26 cellular contexts compared by ENCODE assay signal in the genomic region with DNA sequence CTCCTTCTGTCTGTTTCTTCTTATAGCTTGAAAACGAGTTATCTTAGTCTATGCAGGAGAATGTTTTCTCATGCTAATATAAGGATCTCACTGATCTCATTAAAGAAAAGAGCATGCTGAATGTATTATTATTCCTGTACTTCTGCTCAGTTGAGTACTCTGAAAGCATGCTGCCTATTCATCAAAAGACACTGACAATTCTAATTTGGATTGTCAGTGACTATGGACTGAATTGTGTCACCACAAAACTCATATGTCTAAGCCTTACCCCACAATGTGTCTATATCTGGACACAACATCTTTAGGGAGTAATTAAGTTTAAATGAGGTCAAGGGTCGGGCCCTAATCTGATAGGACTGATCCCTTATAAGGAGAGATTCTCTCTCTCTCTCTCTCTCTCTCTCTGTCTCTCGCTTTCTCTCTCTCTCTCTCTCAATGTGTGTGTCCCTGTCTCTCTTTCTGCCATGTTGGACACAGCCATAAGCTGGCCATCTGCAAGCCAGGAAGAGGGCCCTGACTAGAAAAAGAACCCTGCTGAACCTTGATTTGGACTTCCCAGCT.
"Had no signal": no experiment of that assay in that cellular context is flagged by ENCODE, and none has a peak within 500 bp of the region (broad histone marks: within the 10 kb centered on the region; RNA-seq: fewer than 3 reads in every experiment).

No MANE protein-coding gene starts in this region.

- DNase-seq: activated CD4-positive, alpha-beta T cell treated with anti-CD3 and anti-CD28 coated beads for 48 hours; activated CD4-positive, alpha-beta T cell treated with anti-CD3 and anti-CD28 coated beads, Interleukin-2, amount 50 U/mL, for 4 hours; activated CD4-positive, CD25-positive, alpha-beta regulatory T cell treated with anti-CD3 and anti-CD28 coated beads, Interleukin-2, amount 50 U/mL, for 72 hours; activated CD8-positive, alpha-beta T cell treated with anti-CD3 and anti-CD28 coated beads, Interleukin-2, amount 10 ng/mL, durations not matched to agents 7 days and 5 days; activated effector memory CD4-positive, alpha-beta T cell treated with Interleukin-2 at 50 U/mL for 16 hours; activated naive CD4-positive, alpha-beta T cell; activated T-cell treated with anti-CD3 and anti-CD28 coated beads, Interleukin-2, amount 50 U/mL, for 24 hours; aorta; central memory CD4-positive, alpha-beta T cell; NCI-H1092; NCI-H1417; NCI-H1694; NCI-H2029; NCI-H446 treated with DMSO at 0.1 percent for 48 hours; NCI-H524 treated with DMSO at 0.1 percent for 48 hours; NCI-H774; NK-92 treated with Interleukin-12 subunit alpha and Interleukin-12 subunit beta, amount 100 ng/mL, for 24 hours; OCI-M1; Right ventricle myocardium superior; RPMI8226; SJCRH30 had no signal

- H3K27me3 Mint-ChIP-seq: activated naive CD4-positive, alpha-beta T cell treated with anti-CD3 and anti-CD28 coated beads, Interleukin-2, amount 50 U/mL, for 24 hours; activated T-cell treated with anti-CD3 and anti-CD28 coated beads, Interleukin-2, amount 50 U/mL, for 24 hours had no signal

- H3K9ac ChIP-seq: KMS-11 had no signal

- H3K4me3 ChIP-seq: SJCRH30 had no signal

- H3K4me3 Mint-ChIP-seq: activated CD8-positive, alpha-beta T cell treated with anti-CD3 and anti-CD28 coated beads, Interleukin-2, amount 10 ng/mL, durations not matched to agents 7 days and 5 days; activated naive CD4-positive, alpha-beta T cell treated with anti-CD3 and anti-CD28 coated beads, Interleukin-2, amount 50 U/mL, for 24 hours; activated T-cell treated with anti-CD3 and anti-CD28 coated beads, Interleukin-2, amount 50 U/mL, for 24 hours; activated T-helper 1 cell treated with anti-CD3 and anti-CD28 coated beads, Interleukin-12 subunit alpha, Interleukin-12 subunit beta, Interleukin-2, Interleukin-4 antibody, amounts not matched to agents 30 ng/mL and 10 ng/mL and 1 ng/mL, durations not matched to agents 14 hours and 24 hours and 36 hours; T-helper 1 cell treated with Interleukin-12 subunit alpha and Interleukin-12 subunit beta and Interleukin-4 antibody, amounts not matched to agents 30 μg/mL and 1 μg/mL, for 36 hours; WTC11 had no signal

- H3K36me3 ChIP-seq: SJCRH30 had no signal

- H3K36me3 Mint-ChIP-seq: activated naive CD4-positive, alpha-beta T cell treated with anti-CD3 and anti-CD28 coated beads, Interleukin-2, amount 50 U/mL, for 24 hours; WTC11 had no signal

- H3K27ac ChIP-seq: KMS-11, SJCRH30 had no signal

- H3K9me3 Mint-ChIP-seq: activated naive CD4-positive, alpha-beta T cell treated with anti-CD3 and anti-CD28 coated beads, Interleukin-2, amount 50 U/mL, for 24 hours; activated T-cell treated with anti-CD3 and anti-CD28 coated beads, Interleukin-2, amount 50 U/mL, for 24 hours; activated T-helper 1 cell treated with anti-CD3 and anti-CD28 coated beads, Interleukin-12 subunit alpha, Interleukin-12 subunit beta, Interleukin-2, Interleukin-4 antibody, amounts not matched to agents 30 ng/mL and 10 ng/mL and 1 ng/mL, durations not matched to agents 14 hours and 24 hours and 36 hours; T-helper 1 cell treated with Interleukin-12 subunit alpha and Interleukin-12 subunit beta and Interleukin-4 antibody, amounts not matched to agents 30 μg/mL and 1 μg/mL, for 36 hours; WTC11 had no signal

- H3K4me1 ChIP-seq: SJCRH30 had no signal

- H3K9me3 ChIP-seq: SJCRH30 had no signal

- H3K4me1 Mint-ChIP-seq: activated naive CD4-positive, alpha-beta T cell treated with anti-CD3 and anti-CD28 coated beads, Interleukin-2, amount 50 U/mL, for 24 hours had no signal

- H3K27me3 ChIP-seq: SJCRH30 had no signal

- H3K27ac Mint-ChIP-seq: activated CD8-positive, alpha-beta T cell treated with anti-CD3 and anti-CD28 coated beads, Interleukin-2, amount 10 ng/mL, durations not matched to agents 7 days and 5 days; activated naive CD4-positive, alpha-beta T cell treated with anti-CD3 and anti-CD28 coated beads, Interleukin-2, amount 50 U/mL, for 24 hours; activated T-cell treated with anti-CD3 and anti-CD28 coated beads, Interleukin-2, amount 50 U/mL, for 24 hours; activated T-helper 1 cell treated with anti-CD3 and anti-CD28 coated beads, Interleukin-12 subunit alpha, Interleukin-12 subunit beta, Interleukin-2, Interleukin-4 antibody, amounts not matched to agents 30 ng/mL and 10 ng/mL and 1 ng/mL, durations not matched to agents 14 hours and 24 hours and 36 hours; T-helper 1 cell treated with Interleukin-12 subunit alpha and Interleukin-12 subunit beta and Interleukin-4 antibody, amounts not matched to agents 30 μg/mL and 1 μg/mL, for 36 hours; WTC11 had no signal

- H3K4me2 ChIP-seq: KMS-11 had no signal
